ENCODE assay signal across 9 cellular contexts in genomic region chr7:194996-195829, GRCh38. TPM values are rescaled to one million over a fixed set of nuclear protein-coding genes. Genes with fewer than 3 reads are reported as not detected.
DNase-seq lines count a peak whose midpoint lies in the region; ATAC-seq and TF ChIP-seq lines count a peak whose summit lies in the region.
"Had no signal": no experiment of that assay in that cellular context is flagged by ENCODE, and none has a peak within 500 bp of the region (broad histone marks: within the 10 kb centered on the region; RNA-seq: fewer than 3 reads in every experiment).

No MANE protein-coding gene starts in this region.

- H3K9me3 ChIP-seq in H9 (ENCODE audit: control insufficient read depth, low read depth, low read length) (no peaks in the 10 kb centered on the region), iPS-18a (ENCODE audit: control insufficient read depth, low read depth, low read length) (no peaks in the 10 kb centered on the region), skeletal muscle tissue (ENCODE audit: control insufficient read depth in 3 of 3, low read length in 3 of 3) (no peaks in the 10 kb centered on the region)

- H2AFZ ChIP-seq in H9 (ENCODE audit: low read length): no peak overlapping the region

- no peak overlapping the region for H2BK120ac ChIP-seq in H9 (ENCODE audit: low read depth, low read length, poor library complexity, severe bottlenecking)

- H3K36me3 ChIP-seq in iPS-18a (ENCODE audit: control insufficient read depth, low read depth, low read length) (peaks cover 28% of the 10 kb centered on the region), skeletal muscle tissue (ENCODE audit: control insufficient read depth in 3 of 3, insufficient read depth in 3 of 3, low read length in 3 of 3) (peaks cover 35 to 42% (median 41%) of the 10 kb centered on the region in 3 donors)

- no peak overlapping the region; the same call in 1 of the 2 replicates for H3K14ac ChIP-seq in H9 (ENCODE audit: insufficient read depth, low read length)

- in situ Hi-C loops in GM13976 (cut with MboI; ENCODE audit: low sequenced_read_pairs, unreplicated experiment): no loop called here

- H3K18ac ChIP-seq in H9 (ENCODE audit: insufficient read length, low read depth, low read length): no peak overlapping the region

- H3K4me1 Mint-ChIP-seq in H9: peaks cover 44 to 45% of the 10 kb centered on the region in 2 experiments

- no peak overlapping the region for H3K23ac ChIP-seq in H9 (ENCODE audit: insufficient read length, low read depth, low read length)

- H2BK5ac ChIP-seq in H9 (ENCODE audit: insufficient read length, low read length): no peak overlapping the region

- H3K56ac ChIP-seq in H9 (ENCODE audit: insufficient read length, low read depth, low read length): no peak overlapping the region

- H2BK12ac ChIP-seq in H9 (ENCODE audit: insufficient read length, low read depth, low read length): no peak overlapping the region

- no peak overlapping the region for H2AK5ac ChIP-seq in H9 (ENCODE audit: insufficient read length, low read length)

- no CpG with 5 or more reads among the region's 33 CpGs for WGBS in H9 (ENCODE audit: extremely low coverage, insufficient read length, low lambda C conversion rate)

- ATAC-seq in GM18909 (IDR thresholded peaks at IDR 0.05; ENCODE audit: poor library complexity, unreplicated experiment): no peak

- H3K27ac ChIP-seq in H9 (ENCODE audit: insufficient read length, low read depth, low read length): no peak overlapping the region
- H3K27ac ChIP-seq in iPS-18a (ENCODE audit: low read length): no peak overlapping the region
- H3K27ac ChIP-seq in skeletal muscle tissue (ENCODE audit: low read depth, low read length): peak overlapping the region; percentile 52

- peak overlapping the region; percentile 85 to 94 for H3K4me3 Mint-ChIP-seq in H9

- no peaks in the 10 kb centered on the region for H3K79me1 ChIP-seq in H9 (ENCODE audit: insufficient read depth, low read depth, low read length, poor library complexity, severe bottlenecking)

- H3K9ac ChIP-seq in H9 (ENCODE audit: extremely low read depth, insufficient read length, low read length) (no peak overlapping the region), iPS-18a (ENCODE audit: low read length) (no peak overlapping the region), skeletal muscle tissue (ENCODE audit: low read depth in 1 of 3, low read length in 3 of 3) (peak overlapping the region; percentile 60 to 84 (median 68))

- no peak overlapping the region for H4K5ac ChIP-seq in H9 (ENCODE audit: insufficient read length, low read depth, low read length)

- no peak overlapping the region for H2BK15ac ChIP-seq in H9 (ENCODE audit: low read depth, low read length)

- H3T11ph ChIP-seq in H9 (ENCODE audit: low read length): no peak overlapping the region

- H4K20me1 ChIP-seq in H9 (ENCODE audit: control insufficient read depth, insufficient read depth, insufficient read length): no peaks in the 10 kb centered on the region

- no peak overlapping the region for H4K8ac ChIP-seq in H9 (replicated peaks; ENCODE audit: insufficient read length, low read depth, low read length)

- peak overlapping the region in 1 of 3 experiments; percentile 95; a peak in 2 of 7 replicates for H3K27ac Mint-ChIP-seq in H9

- H3K4ac ChIP-seq in H9 (ENCODE audit: low read depth, low read length): no peak overlapping the region

- H3K4me1 ChIP-seq in H9 (ENCODE audit: insufficient read depth, low read length): no peaks in the 10 kb centered on the region; the same call in 1 of the 2 replicates
- peaks cover 17% of the 10 kb centered on the region for H3K4me1 ChIP-seq in iPS-18a (ENCODE audit: control insufficient read depth, low read depth, low read length)
- peaks cover 72 to 73% (median 72%) of the 10 kb centered on the region in 3 donors for H3K4me1 ChIP-seq in skeletal muscle tissue (ENCODE audit: control insufficient read depth in 3 of 3, insufficient read depth in 3 of 3, low read length in 3 of 3)

- H2BK20ac ChIP-seq in H9 (ENCODE audit: low read depth, low read length, poor library complexity, severe bottlenecking): no peak overlapping the region

- H3K27me3 ChIP-seq in H9 (ENCODE audit: insufficient read depth, low read length) (no peaks in the 10 kb centered on the region), iPS-18a (ENCODE audit: control insufficient read depth, insufficient read depth, low read length) (peaks cover 11% of the 10 kb centered on the region), skeletal muscle tissue (ENCODE audit: control insufficient read depth in 3 of 3, insufficient read depth in 3 of 3, low read length in 3 of 3) (no peaks in the 10 kb centered on the region)

- peaks cover 2% of the 10 kb centered on the region; the same call in 1 of the 2 replicates for H3K79me2 ChIP-seq in H9 (ENCODE audit: insufficient read depth, low read length)

- peak overlapping the region; percentile 65 for H3K4me2 ChIP-seq in H9 (ENCODE audit: insufficient read depth, insufficient read length, low read length)

- no peak overlapping the region for H4K91ac ChIP-seq in H9 (ENCODE audit: insufficient read length, low read depth, low read length)

- peaks cover 17% of the 10 kb centered on the region for H3K23me2 ChIP-seq in H9 (ENCODE audit: insufficient read length, low read depth, low read length, poor library complexity, severe bottlenecking)

- DNase-seq in H9 (no peak), COLO668 (lab: John Stamatoyannopoulos, UW; ENCODE audit: unreplicated experiment) (no peak), GM13976 (ENCODE audit: low spot score) (no peak), erythroblast (lab: John Stamatoyannopoulos, UW) (no peak)
- DNase-seq: NCI-H446 treated with DMSO at 0.1 percent for 48 hours had no signal

- peaks cover 47 to 55% (median 48%) of the 10 kb centered on the region in 3 experiments for H3K36me3 Mint-ChIP-seq in H9 (ENCODE audit: insufficient read depth in 1 of 3, low read depth in 3 of 3)

- peaks cover 11% of the 10 kb centered on the region for H3K27me3 Mint-ChIP-seq in H9 (ENCODE audit: low read depth)

- no peaks in the 10 kb centered on the region; a peak in 1 of 5 replicates for H3K9me3 Mint-ChIP-seq in H9

- TF ChIP-seq CTCF in H9 (conservative IDR thresholded peaks at IDR 0.05) (no peak), WI38 (IDR thresholded peaks at IDR 0.05; ENCODE audit: low read depth, low read length) (no peak), GM13976 (IDR thresholded peaks at IDR 0.05; ENCODE audit: borderline replicate concordance, control extremely low read depth, extremely low read depth, insufficient read depth, missing control alignments) (no peak)

- no peak for TF ChIP-seq POLR2A in erythroblast (IDR thresholded peaks at IDR 0.05; ENCODE audit: low read length)

- H3K4me3 ChIP-seq in WI38 (ENCODE audit: low read depth, low read length) (peak overlapping the region; percentile 98), iPS-18a (ENCODE audit: low read length) (peak overlapping the region; percentile 75), skeletal muscle tissue (ENCODE audit: low read length in 3 of 3) (peak overlapping the region; percentile 73 to 84 (median 79))

RNA-seq across cellular contexts. Expression of gene FAM20C, which starts 2.8 kb away (rescaled TPM):
- total RNA-seq in H9 (2021) (57.2 and 62.6 TPM in 2 replicates), skeletal muscle tissue (14.6 TPM)

Comparison
In these comparisons a context has a peak if more than half of its experiments do, and no peak if none do; other contexts are left out.
1. H3K9ac ChIP-seq: peak in skeletal muscle tissue (3 of 3); none in H9 (single experiment) and iPS-18a (single experiment).
2. Peak in every context shown above with its lines, with median percentiles within 50 percentile points of each other: H3K4me3 ChIP-seq.